In the genomic region with DNA sequence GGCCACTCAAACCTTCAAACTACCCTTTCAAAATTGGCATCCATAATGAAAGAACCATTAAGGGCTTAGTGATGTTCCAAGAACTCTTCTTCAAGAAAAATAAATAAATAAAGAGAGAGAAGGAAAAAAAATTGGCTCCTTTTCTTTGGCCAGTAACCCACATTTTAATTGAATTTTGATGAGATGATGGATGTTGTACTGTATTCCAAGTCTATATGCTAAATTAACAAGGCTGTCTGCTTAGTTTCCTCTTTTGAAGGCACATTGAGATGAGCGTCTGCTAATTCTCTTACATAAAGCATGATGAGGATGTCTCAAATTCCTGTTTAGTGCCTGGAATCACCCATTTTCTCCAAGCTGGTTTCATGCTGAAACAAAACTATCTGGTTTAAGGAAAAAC, we compare ENCODE assay signal across 29 cellular contexts.
"Had no signal": no experiment of that assay in that cellular context is flagged by ENCODE, and none has a peak within 500 bp of the region (broad histone marks: within the 10 kb centered on the region; RNA-seq: fewer than 3 reads in every experiment).

No MANE protein-coding gene starts in this region.

- DNase-seq: activated B cell treated with CpG ODN at 0.5 μM for 24 hours; activated CD4-positive, alpha-beta memory T cell treated with anti-CD3 and anti-CD28 coated beads for 36 hours; activated CD4-positive, alpha-beta T cell treated with anti-CD3 and anti-CD28 coated beads for 4 hours; activated CD4-positive, alpha-beta T cell treated with anti-CD3 and anti-CD28 coated beads, Interleukin-2, amount 10 ng/mL, durations not matched to agents 24 days and 14 days; activated CD4-positive, alpha-beta T cell treated with anti-CD3 and anti-CD28 coated beads, Interleukin-2, amount 50 U/mL, for 1 hour; activated CD4-positive, alpha-beta T cell treated with anti-CD3 and anti-CD28 coated beads, Interleukin-2, amount 50 U/mL, for 4 hours; activated CD4-positive, CD25-positive, alpha-beta regulatory T cell treated with anti-CD3 and anti-CD28 coated beads, Interleukin-2, amount 50 U/mL, for 72 hours; activated CD8-positive, alpha-beta memory T cell treated with anti-CD3 and anti-CD28 coated beads, Interleukin-2, amount 50 U/mL, for 4 hours; activated CD8-positive, alpha-beta T cell treated with anti-CD3 and anti-CD28 coated beads for 36 hours; activated effector memory CD4-positive, alpha-beta T cell treated with anti-CD3 and anti-CD28 coated beads, Interleukin-2, amount 50 U/mL, for 16 hours; activated gamma-delta T cell treated with Interleukin-2 at 50 U/mL for 16 hours; activated naive CD4-positive, alpha-beta T cell; activated naive CD4-positive, alpha-beta T cell treated with anti-CD3 and anti-CD28 coated beads for 36 hours; activated naive CD4-positive, alpha-beta T cell treated with anti-CD3 and anti-CD28 coated beads, Interleukin-2, amount 50 U/mL, for 16 hours; activated naive CD8-positive, alpha-beta T cell treated with anti-CD3 and anti-CD28 coated beads for 36 hours; activated T-cell treated with anti-CD3 and anti-CD28 coated beads for 4 hours; activated T-cell treated with anti-CD3 and anti-CD28 coated beads, Interleukin-2, amount 50 U/mL, for 1 hour; activated T-cell treated with anti-CD3 and anti-CD28 coated beads, Interleukin-2, amount 50 U/mL, for 4 hours; activated T-cell treated with anti-CD3 and anti-CD28 coated beads, Interleukin-2, amount 50 U/mL, for 72 hours; amygdala; anterior cingulate cortex; body of pancreas; brain microvascular endothelial cell; central memory CD4-positive, alpha-beta T cell; T-helper 2 cell; T-helper 9 cell had no signal

- FAIRE-seq: astrocyte, colon, TTC549 had no signal
